8 cellular contexts compared by ENCODE assay signal in the genomic region with DNA sequence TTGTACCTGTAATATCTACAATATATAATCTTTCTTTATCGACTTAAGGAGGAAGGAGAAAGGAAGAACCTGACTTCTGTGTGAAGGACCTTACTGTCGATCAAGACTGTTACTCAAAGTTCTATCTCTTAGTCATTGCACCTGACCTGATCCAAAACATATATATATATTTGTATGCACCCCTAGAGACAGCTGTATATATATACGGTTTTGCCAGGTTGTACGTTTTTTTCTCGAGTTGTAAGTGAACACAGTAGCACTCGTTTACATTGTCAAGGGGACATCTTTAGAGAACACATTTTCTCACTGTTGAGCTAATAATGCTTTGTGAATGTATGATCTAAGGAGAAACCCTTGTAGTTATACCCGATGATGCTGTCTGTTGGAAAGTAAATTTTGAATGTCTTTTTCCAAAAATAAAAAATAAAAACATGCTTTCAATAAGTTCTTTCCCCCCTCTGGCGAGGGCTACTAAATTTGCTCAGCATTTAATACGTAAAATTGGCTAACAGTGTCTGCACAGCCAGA. TPM values are rescaled to one million over a fixed set of nuclear protein-coding genes. Genes with fewer than 3 reads are reported as not detected.
A peak's percentile ranks its signal among the peaks of the same experiment; 100 is the strongest.
DNase-seq lines count a peak whose midpoint lies in the region; ATAC-seq, FAIRE-seq and TF ChIP-seq lines count a peak whose summit lies in the region.

No MANE protein-coding gene starts in this region.

- no peaks in the 10 kb centered on the region for H3K27me3 Mint-ChIP-seq in astrocyte (ENCODE audit: low read depth, unreplicated experiment)

- no peak for DNase-seq in astrocyte (ENCODE audit: low read depth)
- DNase-seq in mesenchymal stem cell, result no peak
- no peak for DNase-seq in UCSD-AML1 (lab: John Stamatoyannopoulos, UW; ENCODE audit: unreplicated experiment)
- DNase-seq in NCI-H146 treated with DMSO at 0.1 percent for 48 hours (lab: John Stamatoyannopoulos, UW; ENCODE audit: unreplicated experiment), result no peak

- H3K79me2 ChIP-seq in DOHH2 (ENCODE audit: control insufficient read depth, low read length) (peaks cover 53% of the 10 kb centered on the region), astrocyte (ENCODE audit: insufficient read depth, low read length) (peaks cover 20% of the 10 kb centered on the region)

- no peak overlapping the region for H4K91ac ChIP-seq in mesenchymal stem cell (ENCODE audit: low read length)

- no peak overlapping the region for H3K18ac ChIP-seq in mesenchymal stem cell (ENCODE audit: low read depth in 1 of 2, low read length in 2 of 2)

- peaks cover 3% of the 10 kb centered on the region for H3K36me3 Mint-ChIP-seq in astrocyte (ENCODE audit: low read depth, unreplicated experiment)

- H3K27ac ChIP-seq in DOHH2 (ENCODE audit: low read depth, low read length) (peak overlapping the region; percentile 84), astrocyte (ENCODE audit: low read depth, low read length) (peak overlapping the region; percentile 75), mesenchymal stem cell (ENCODE audit: low read length, poor library complexity, severe bottlenecking) (peak overlapping the region; percentile 31)

- H3K4me2 ChIP-seq in DOHH2 (ENCODE audit: low read length) (peak overlapping the region; percentile 93), astrocyte (ENCODE audit: low read length) (peak overlapping the region; percentile 99), mesenchymal stem cell (ENCODE audit: low read length, poor library complexity, severe bottlenecking) (peak overlapping the region; percentile 90)

- H3K4me3 ChIP-seq in DOHH2 (ENCODE audit: low read length) (peak overlapping the region; percentile 99), astrocyte (ENCODE audit: insufficient read depth, low read depth, low read length) (peak overlapping the region; percentile 93), mesenchymal stem cell (ENCODE audit: insufficient read depth in 1 of 2, low read depth in 1 of 2, low read length in 2 of 2) (peak overlapping the region in 1 of 2 experiments; percentile 94)

- peaks cover 56% of the 10 kb centered on the region for H3K4me1 ChIP-seq in DOHH2 (ENCODE audit: control insufficient read depth, low read length)
- peaks cover 8% of the 10 kb centered on the region for H3K4me1 ChIP-seq in astrocyte (ENCODE audit: insufficient read depth, low read length)
- H3K4me1 ChIP-seq in mesenchymal stem cell (ENCODE audit: control insufficient read depth, insufficient read depth, low read depth, low read length), result peaks cover 4% of the 10 kb centered on the region

- no peak overlapping the region for H2BK5ac ChIP-seq in mesenchymal stem cell (ENCODE audit: low read depth, low read length, poor library complexity, severe bottlenecking)

- no peak for FAIRE-seq in astrocyte (lab: Jason Lieb, UNC)

- peaks cover 17% of the 10 kb centered on the region for H3K4me1 Mint-ChIP-seq in astrocyte (ENCODE audit: low read depth, unreplicated experiment)

- H3F3A ChIP-seq in DOHH2 (ENCODE audit: control insufficient read depth, insufficient read depth), result peaks cover 31% of the 10 kb centered on the region

- no peak for TF ChIP-seq CTCF in DOHH2 (IDR thresholded peaks at IDR 0.05; ENCODE audit: low read depth, low read length, poor library complexity, severe bottlenecking)
- TF ChIP-seq CTCF in astrocyte (IDR thresholded peaks at IDR 0.05; ENCODE audit: insufficient read depth, low read depth, low read length), result no peak

- H3K9me3 Mint-ChIP-seq in astrocyte (ENCODE audit: unreplicated experiment), result no peaks in the 10 kb centered on the region

- H3K36me3 ChIP-seq in DOHH2 (ENCODE audit: control insufficient read depth, low read length) (peaks cover 69% of the 10 kb centered on the region), astrocyte (ENCODE audit: insufficient read depth, low read length) (peaks cover 4% of the 10 kb centered on the region), mesenchymal stem cell (ENCODE audit: control insufficient read depth in 1 of 2, insufficient read depth in 2 of 2, low read depth in 1 of 2, low read length in 2 of 2) (peaks cover 2 to 17% of the 10 kb centered on the region in 2 experiments)

- no peak overlapping the region for H3K27ac Mint-ChIP-seq in astrocyte (ENCODE audit: unreplicated experiment)

- H2BK12ac ChIP-seq in mesenchymal stem cell (ENCODE audit: low read length in 2 of 2), result no peak overlapping the region

- H2BK15ac ChIP-seq in mesenchymal stem cell (ENCODE audit: low read depth, poor library complexity, severe bottlenecking), result no peak overlapping the region

- no peaks in the 10 kb centered on the region for H3K27me3 ChIP-seq in DOHH2 (ENCODE audit: control insufficient read depth, low read length)
- H3K27me3 ChIP-seq in astrocyte (ENCODE audit: insufficient read depth, low read length), result no peaks in the 10 kb centered on the region
- H3K27me3 ChIP-seq in mesenchymal stem cell (ENCODE audit: control insufficient read depth in 1 of 2, insufficient read depth in 1 of 2, low read length in 2 of 2), result no peaks in the 10 kb centered on the region

- H2AK5ac ChIP-seq in mesenchymal stem cell (ENCODE audit: low read length, severe bottlenecking), result no peak overlapping the region

- H4K20me1 ChIP-seq in DOHH2 (ENCODE audit: control insufficient read depth, insufficient read depth, low read depth, low read length), result no peaks in the 10 kb centered on the region
- H4K20me1 ChIP-seq in astrocyte (ENCODE audit: insufficient read depth, low read length), result no peaks in the 10 kb centered on the region

- 87% methylated on average over 6 of the region's 9 CpGs for WGBS in mesenchymal stem cell

- no peak overlapping the region for H3K14ac ChIP-seq in mesenchymal stem cell (ENCODE audit: low read length in 2 of 2)

- H3K4me3 Mint-ChIP-seq in astrocyte (ENCODE audit: unreplicated experiment), result peak overlapping the region; percentile 99

- H3K9me3 ChIP-seq in DOHH2 (ENCODE audit: control insufficient read depth, insufficient read depth, low read length) (no peaks in the 10 kb centered on the region), astrocyte (ENCODE audit: insufficient read depth, low read depth, low read length) (no peaks in the 10 kb centered on the region), mesenchymal stem cell (ENCODE audit: control insufficient read depth, low read length) (no peaks in the 10 kb centered on the region)

- H3K9ac ChIP-seq in astrocyte (ENCODE audit: low read length) (peak overlapping the region; percentile 87), mesenchymal stem cell (ENCODE audit: low read length) (peak overlapping the region; percentile 90)

- no peak overlapping the region for H3K23ac ChIP-seq in mesenchymal stem cell (ENCODE audit: low read length in 2 of 2)

- peak overlapping the region; percentile 86 for H2AFZ ChIP-seq in astrocyte (ENCODE audit: low read depth, low read length)
- no peak overlapping the region for H2AFZ ChIP-seq in mesenchymal stem cell (ENCODE audit: low read depth, low read length)

- peak overlapping the region; percentile 59 for H4K8ac ChIP-seq in mesenchymal stem cell (ENCODE audit: low read length)

- H3K4ac ChIP-seq in mesenchymal stem cell (ENCODE audit: low read depth in 1 of 2, low read length in 2 of 2), result no peak overlapping the region

- ATAC-seq in HG03565 (IDR thresholded peaks at IDR 0.05; ENCODE audit: unreplicated experiment), result peak; percentile 12
- ATAC-seq in GM21717 (IDR thresholded peaks at IDR 0.05; ENCODE audit: unreplicated experiment), result no peak
- no peak for ATAC-seq in GM19463 (IDR thresholded peaks at IDR 0.05; ENCODE audit: unreplicated experiment)

- H2BK120ac ChIP-seq in mesenchymal stem cell (ENCODE audit: low read depth, low read length), result no peak overlapping the region

- H3K9me2 ChIP-seq in DOHH2 (replicated peaks; ENCODE audit: control insufficient read depth, low read length), result no peaks in the 10 kb centered on the region

- H3K79me1 ChIP-seq in mesenchymal stem cell (replicated peaks; ENCODE audit: low read length, poor library complexity, severe bottlenecking), result peaks cover 10% of the 10 kb centered on the region

RNA-seq across cellular contexts. Expression of gene SLC35E3, which starts 0.5 kb away (rescaled TPM):
- total RNA-seq in astrocyte, result 10.0 and 14.6 TPM in 2 replicates
- 6.3 TPM for polyA plus RNA-seq in mesenchymal stem cell (2013, experiment 1 of 2)
- 6.9 TPM for polyA plus RNA-seq in mesenchymal stem cell (2013, experiment 2 of 2)

RNA-seq across cellular contexts. Expression of gene NUP107, which starts 58.7 kb away (rescaled TPM):
- 40.3 and 42.8 TPM in 2 replicates for total RNA-seq in astrocyte
- 19.4 TPM for polyA plus RNA-seq in mesenchymal stem cell (2013, experiment 1 of 2)
- 20.8 TPM for polyA plus RNA-seq in mesenchymal stem cell (2013, experiment 2 of 2)

Comparison
In these comparisons a context has a peak if more than half of its experiments do, and no peak if none do; other contexts are left out.
1. H3K27ac ChIP-seq: peak in every context shown above with its lines; median percentile 84 in DOHH2; 75 in astrocyte; 31 in mesenchymal stem cell.